ENCODE assay signal across 9 cellular contexts in the genomic region with DNA sequence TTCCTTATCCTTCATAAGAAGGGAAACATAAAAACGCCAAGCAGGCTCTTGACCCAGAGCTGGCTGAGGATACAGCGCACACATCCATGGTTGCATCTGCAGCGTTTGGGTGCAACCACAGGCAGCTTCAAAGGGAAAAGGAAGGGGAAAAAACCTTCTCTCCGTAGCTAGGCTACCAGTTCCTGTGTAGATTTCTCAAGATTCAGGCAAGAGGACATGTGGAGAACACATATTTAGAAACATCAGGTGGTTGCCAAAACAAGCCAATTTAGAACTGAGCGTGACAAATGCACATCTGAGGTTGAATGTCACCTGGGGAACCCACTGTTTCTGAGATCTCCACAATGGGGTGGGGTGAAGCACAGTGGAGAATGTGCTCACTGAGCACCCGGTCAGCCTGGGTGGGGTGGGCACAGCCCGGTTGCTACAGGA.
A peak's percentile ranks its signal among the peaks of the same experiment; 100 is the strongest.
DNase-seq lines count a peak whose midpoint lies in the region.
"Had no signal": no experiment of that assay in that cellular context is flagged by ENCODE, and none has a peak within 500 bp of the region (broad histone marks: within the 10 kb centered on the region; RNA-seq: fewer than 3 reads in every experiment).

No MANE protein-coding gene starts in this region.

- peak overlapping the region; percentile 74 for H3K27ac ChIP-seq in thymus (ENCODE audit: low read depth)

- no peak overlapping the region for H3K4me3 ChIP-seq in thymus (ENCODE audit: low read length)

- peaks cover 9% of the 10 kb centered on the region for H3K4me1 ChIP-seq in thymus (ENCODE audit: control insufficient read depth, insufficient read depth, low read length)

- no peaks in the 10 kb centered on the region for H3K36me3 ChIP-seq in thymus (ENCODE audit: control insufficient read depth, insufficient read depth)

- peak; percentile 43 for DNase-seq in activated T-cell treated with anti-CD3 and anti-CD28 coated beads, Interleukin-2, amount 50 U/mL, for 1 hour
- no peak for DNase-seq in activated T-cell treated with anti-CD3 and anti-CD28 coated beads for 4 hours
- DNase-seq in RPMI7951 (ENCODE audit: low read depth) = peak; percentile 69
- peak; percentile 9 for DNase-seq in effector CD4-positive, alpha-beta T cell
- DNase-seq in NCI-H146 treated with DMSO at 0.1 percent for 48 hours (lab: John Stamatoyannopoulos, UW; ENCODE audit: unreplicated experiment) = no peak
- no peak for DNase-seq in dedifferentiated amniotic fluid mesenchymal stem cell (ENCODE audit: extremely low spot score)
- no peak for DNase-seq in pons (ENCODE audit: low spot score)
- DNase-seq: NCI-H2081 treated with DMSO at 0.1 percent for 48 hours had no signal

- no peaks in the 10 kb centered on the region for H3K9me3 ChIP-seq in thymus (ENCODE audit: control insufficient read depth)

- WGBS in thymus = 13% methylated on average over 7 of the region's 7 CpGs

- no peaks in the 10 kb centered on the region for H3K27me3 ChIP-seq in thymus (ENCODE audit: control insufficient read depth, insufficient read depth)

Comparison
In these comparisons a context has a peak if more than half of its experiments do, and no peak if none do; other contexts are left out.
1. DNase-seq: peak in activated T-cell treated with anti-CD3 and anti-CD28 coated beads, Interleukin-2, amount 50 U/mL, for 1 hour (single experiment), RPMI7951 (single experiment) and effector CD4-positive, alpha-beta T cell (single experiment); none in activated T-cell treated with anti-CD3 and anti-CD28 coated beads for 4 hours (single experiment), NCI-H146 treated with DMSO at 0.1 percent for 48 hours (single experiment), dedifferentiated amniotic fluid mesenchymal stem cell (single experiment) and pons (single experiment).